11 cellular contexts compared by ENCODE assay signal in the genomic region with DNA sequence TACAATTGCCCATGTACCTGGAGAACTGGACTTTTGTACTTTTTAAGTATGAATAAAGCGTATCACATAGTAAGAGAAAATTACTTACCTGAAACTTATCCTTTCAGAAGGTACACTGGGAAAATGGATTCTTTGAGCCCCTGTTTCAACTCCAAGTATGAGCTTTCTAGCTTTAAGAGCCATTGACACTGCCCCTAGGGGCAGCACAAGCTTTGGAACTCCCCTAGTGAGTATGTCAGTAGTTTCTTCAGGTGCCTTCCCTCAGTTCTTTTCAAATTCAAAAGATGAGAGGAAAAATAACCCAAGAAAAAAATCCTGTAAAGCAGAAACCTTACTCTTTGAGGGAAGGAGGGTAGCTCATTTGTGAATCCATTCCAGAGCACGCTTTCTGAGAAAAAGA.
A peak's percentile ranks its signal among the peaks of the same experiment; 100 is the strongest.
DNase-seq lines count a peak whose midpoint lies in the region; ATAC-seq and TF ChIP-seq lines count a peak whose summit lies in the region.
"Had no signal": no experiment of that assay in that cellular context is flagged by ENCODE, and none has a peak within 500 bp of the region (broad histone marks: within the 10 kb centered on the region; RNA-seq: fewer than 3 reads in every experiment).

No MANE protein-coding gene starts in this region.

- H3K4me1 ChIP-seq in HCT116 (ENCODE audit: control insufficient read depth in 1 of 2, insufficient read depth in 2 of 2, low read length in 2 of 2) (no peaks in the 10 kb centered on the region), stomach (no peaks in the 10 kb centered on the region)
- H3K4me1 ChIP-seq: body of pancreas had no signal

- WGBS in stomach, 5 donors, result 92 to 100% (median 97%) methylated on average over 2 of the region's 2 CpGs

- H3K36me3 Mint-ChIP-seq in Calu3 (ENCODE audit: insufficient read depth, unreplicated experiment), result no peaks in the 10 kb centered on the region

- DNase-seq in Calu3, result peak; percentile 10
- DNase-seq in HCT116 (ENCODE audit: low read depth, low spot score), result peak; percentile 22
- peak; percentile 20 for DNase-seq in SW480 (ENCODE audit: low spot score)
- no peak for DNase-seq in kidney epithelial cell (ENCODE audit: low read depth)
- DNase-seq in stomach, result no peak
- DNase-seq in activated T-cell treated with anti-CD3 and anti-CD28 coated beads, Interleukin-2, amount 50 U/mL, for 48 hours, result no peak

- no peaks in the 10 kb centered on the region for H3K27me3 Mint-ChIP-seq in Calu3 (ENCODE audit: unreplicated experiment)

- CTCF ChIA-PET in Calu3 (lab: Charles Lee) (interaction anchor here (0.9 to 1.4 kb wide), 2 partner anchors 20 to 28 kb away, joined by 3 to 4 read pairs; no protein-coding TSS in a partner anchor), HCT116 (lab: Charles Lee) (interaction anchor here (1.1 to 1.7 kb wide), 3 partner anchors 22 to 129 kb away, joined by 3 read pairs; no protein-coding TSS in a partner anchor)

- peaks cover 8% of the 10 kb centered on the region; the same call in 1 of the 2 replicates for H4K20me1 ChIP-seq in HCT116 (ENCODE audit: insufficient read depth)

- no peaks in the 10 kb centered on the region for H3K9me3 ChIP-seq in HCT116 (ENCODE audit: control insufficient read depth in 1 of 2, insufficient read depth in 1 of 2, low read depth in 1 of 2, low read length in 2 of 2)
- H3K9me3 ChIP-seq in stomach, result no peaks in the 10 kb centered on the region
- H3K9me3 ChIP-seq: body of pancreas, mucosa of descending colon had no signal

- H3K4me3 Mint-ChIP-seq in Calu3 (ENCODE audit: low read depth, unreplicated experiment), result no peak overlapping the region
- H3K4me3 Mint-ChIP-seq: T-helper 1 cell treated with Interleukin-12 subunit alpha and Interleukin-12 subunit beta and Interleukin-4 antibody, amounts not matched to agents 30 μg/mL and 1 μg/mL, for 36 hours had no signal

- H3K27ac Mint-ChIP-seq in Calu3 (ENCODE audit: unreplicated experiment), result no peak overlapping the region
- H3K27ac Mint-ChIP-seq: T-helper 1 cell treated with Interleukin-12 subunit alpha and Interleukin-12 subunit beta and Interleukin-4 antibody, amounts not matched to agents 30 μg/mL and 1 μg/mL, for 36 hours had no signal

- H3K4me3 ChIP-seq in HCT116 (replicated peaks in 1 of 2; ENCODE audit: low read depth in 1 of 2, low read length in 2 of 2) (no peak overlapping the region), kidney epithelial cell (ENCODE audit: low read depth, low read length) (no peak overlapping the region), stomach (no peak overlapping the region)
- H3K4me3 ChIP-seq: body of pancreas, mucosa of descending colon had no signal

- H3K27ac ChIP-seq in HCT116 (ENCODE audit: low read depth, low read length), result no peak overlapping the region
- no peak overlapping the region for H3K27ac ChIP-seq in stomach
- H3K27ac ChIP-seq: body of pancreas had no signal

- BruUV-seq in Calu3 (replicated peaks; lab: Mats Ljungman, UMichigan), result no TSS peak
- BruUV-seq in HCT116 (replicated peaks; lab: Mats Ljungman, UMichigan), result no TSS peak

- intact Hi-C loops in Calu3 (cut with micrococcal nuclease; ENCODE audit: unreplicated experiment), result loop anchor here (10.0 kb wide), 1 partner anchor 118 kb away; no protein-coding TSS in a partner anchor
- intact Hi-C loops in HCT116 (cut with micrococcal nuclease), result loop anchor here (10.0 kb wide), 1 partner anchor 268 kb away; no protein-coding TSS in a partner anchor
- intact Hi-C loops in stomach (cut with DNase I; ENCODE audit: low total_unique reads), result no loop called here

- H3K27me3 ChIP-seq in HCT116 (ENCODE audit: insufficient read depth, low read length) (no peaks in the 10 kb centered on the region), kidney epithelial cell (ENCODE audit: control insufficient read depth, insufficient read depth, low read length) (no peaks in the 10 kb centered on the region), stomach (no peaks in the 10 kb centered on the region)
- H3K27me3 ChIP-seq: body of pancreas had no signal

- no peak overlapping the region for H3K9ac ChIP-seq in HCT116 (ENCODE audit: low read length)

- POLR2A ChIA-PET in HCT116 (lab: Charles Lee), result no interaction called here

- peak; percentile 88 for ATAC-seq in HCT116
- ATAC-seq in HG03378 (IDR thresholded peaks at IDR 0.05; ENCODE audit: unreplicated experiment), result no peak
- ATAC-seq in GM19328 (IDR thresholded peaks at IDR 0.05; ENCODE audit: unreplicated experiment), result no peak
- ATAC-seq: body of pancreas, mucosa of descending colon had no signal

- no peaks in the 10 kb centered on the region for H3K79me2 ChIP-seq in HCT116 (ENCODE audit: insufficient read depth, low read length)

- peak; percentile 46 for TF ChIP-seq RAD21 in HCT116 (IDR thresholded peaks at IDR 0.05; ENCODE audit: low read depth)

- TF ChIP-seq CTCF in Calu3 (IDR thresholded peaks at IDR 0.05; ENCODE audit: unreplicated experiment) (no peak), HCT116 (IDR thresholded peaks at IDR 0.05 in 2 of 3, conservative IDR thresholded peaks at IDR 0.05 in 1 of 3; ENCODE audit: borderline replicate concordance in 1 of 3, insufficient read depth in 1 of 3, low read depth in 2 of 3, low read length in 2 of 3) (peak; percentile 19 to 72 (median 62); a peak in 4 of 6 replicates), kidney epithelial cell (IDR thresholded peaks at IDR 0.05; ENCODE audit: insufficient read depth, low read length, poor library complexity, severe bottlenecking) (peak; percentile 59), stomach (IDR thresholded peaks at IDR 0.05) (no peak)

- RAD21 ChIA-PET in HCT116 (lab: Charles Lee; ENCODE audit: low non-redundant PET in 1 of 2, low total read pairs in 2 of 2, uncharacterized antibody in 2 of 2, unreplicated experiment in 2 of 2), result no interaction called here

- no peak for TF ChIP-seq EP300 in stomach (IDR thresholded peaks at IDR 0.05)

- no peaks in the 10 kb centered on the region for H3K9me3 Mint-ChIP-seq in Calu3 (ENCODE audit: low read depth, unreplicated experiment)
- H3K9me3 Mint-ChIP-seq: T-helper 1 cell treated with Interleukin-12 subunit alpha and Interleukin-12 subunit beta and Interleukin-4 antibody, amounts not matched to agents 30 μg/mL and 1 μg/mL, for 36 hours had no signal

- H2AFZ ChIP-seq in HCT116 (ENCODE audit: low read depth, low read length, poor library complexity, severe bottlenecking), result no peak overlapping the region

- no peak for TF ChIP-seq POLR2A in HCT116 (IDR thresholded peaks at IDR 0.05; ENCODE audit: borderline replicate concordance, extremely low read depth, insufficient read depth, insufficient read length)
- no peak for TF ChIP-seq POLR2A in stomach (IDR thresholded peaks at IDR 0.05)

- no peak overlapping the region for H3K4me2 ChIP-seq in HCT116 (ENCODE audit: low read length)

- H3K9me2 ChIP-seq in HCT116 (ENCODE audit: insufficient read depth), result no peaks in the 10 kb centered on the region

- 0 out of 4 replicates have a peak, but pooled peaks cover 0 to 1% of the 10 kb centered on the region in 2 experiments for H3K36me3 ChIP-seq in HCT116 (ENCODE audit: control insufficient read depth in 1 of 2, insufficient read depth in 2 of 2, low read length in 2 of 2)
- H3K36me3 ChIP-seq in kidney epithelial cell (ENCODE audit: control insufficient read depth, insufficient read depth, low read length), result no peaks in the 10 kb centered on the region
- H3K36me3 ChIP-seq in stomach, result peaks cover 0 to 19% (median 16%) of the 10 kb centered on the region in 4 donors

- H3K4me1 Mint-ChIP-seq in Calu3 (ENCODE audit: low read depth, unreplicated experiment), result no peaks in the 10 kb centered on the region

TF ChIP-seq in HCT116, 20 proteins besides CTCF, POLR2A, EP300 and RAD21:
- TF ChIP-seq, protein P1, sequence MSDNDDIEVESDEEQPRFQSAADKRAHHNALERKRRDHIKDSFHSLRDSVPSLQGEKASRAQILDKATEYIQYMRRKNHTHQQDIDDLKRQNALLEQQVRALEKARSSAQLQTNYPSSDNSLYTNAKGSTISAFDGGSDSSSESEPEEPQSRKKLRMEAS (IDR thresholded peaks at IDR 0.05), result no peak
- TF ChIP-seq, protein P2, sequence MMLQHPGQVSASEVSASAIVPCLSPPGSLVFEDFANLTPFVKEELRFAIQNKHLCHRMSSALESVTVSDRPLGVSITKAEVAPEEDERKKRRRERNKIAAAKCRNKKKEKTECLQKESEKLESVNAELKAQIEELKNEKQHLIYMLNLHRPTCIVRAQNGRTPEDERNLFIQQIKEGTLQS (IDR thresholded peaks at IDR 0.05), result no peak
- TF ChIP-seq POLR2AphosphoS5 (IDR thresholded peaks at IDR 0.05; ENCODE audit: low read depth, low read length) (no peak), FOSL1 (IDR thresholded peaks at IDR 0.05; ENCODE audit: low read depth) (no peak), EGR1 (IDR thresholded peaks at IDR 0.05; ENCODE audit: low read depth) (no peak), EZH2phosphoT487 (IDR thresholded peaks at IDR 0.05; ENCODE audit: borderline replicate concordance) (no peak), YY1 (IDR thresholded peaks at IDR 0.05; ENCODE audit: extremely low read depth, insufficient replicate concordance, low read depth, low read length) (no peak), ELF1 (IDR thresholded peaks at IDR 0.05; ENCODE audit: borderline replicate concordance, low read depth) (no peak), JUND (IDR thresholded peaks at IDR 0.05) (no peak), SRF (IDR thresholded peaks at IDR 0.05; ENCODE audit: low read depth) (no peak), ZNF274 (IDR thresholded peaks at IDR 0.05; ENCODE audit: low read depth, low read length) (no peak), ZFX (IDR thresholded peaks at IDR 0.05) (no peak)
- TF ChIP-seq, protein P3, sequence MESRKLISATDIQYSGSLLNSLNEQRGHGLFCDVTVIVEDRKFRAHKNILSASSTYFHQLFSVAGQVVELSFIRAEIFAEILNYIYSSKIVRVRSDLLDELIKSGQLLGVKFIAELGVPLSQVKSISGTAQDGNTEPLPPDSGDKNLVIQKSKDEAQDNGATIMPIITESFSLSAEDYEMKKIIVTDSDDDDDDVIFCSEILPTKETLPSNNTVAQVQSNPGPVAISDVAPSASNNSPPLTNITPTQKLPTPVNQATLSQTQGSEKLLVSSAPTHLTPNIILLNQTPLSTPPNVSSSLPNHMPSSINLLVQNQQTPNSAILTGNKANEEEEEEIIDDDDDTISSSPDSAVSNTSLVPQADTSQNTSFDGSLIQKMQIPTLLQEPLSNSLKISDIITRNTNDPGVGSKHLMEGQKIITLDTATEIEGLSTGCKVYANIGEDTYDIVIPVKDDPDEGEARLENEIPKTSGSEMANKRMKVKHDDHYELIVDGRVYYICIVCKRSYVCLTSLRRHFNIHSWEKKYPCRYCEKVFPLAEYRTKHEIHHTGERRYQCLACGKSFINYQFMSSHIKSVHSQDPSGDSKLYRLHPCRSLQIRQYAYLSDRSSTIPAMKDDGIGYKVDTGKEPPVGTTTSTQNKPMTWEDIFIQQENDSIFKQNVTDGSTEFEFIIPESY (IDR thresholded peaks at IDR 0.05; ENCODE audit: extremely low read depth, insufficient replicate concordance, low read length), result no peak

Comparison
In these comparisons a context has a peak if more than half of its experiments do, and no peak if none do; other contexts are left out.
1. DNase-seq: peak in Calu3 (single experiment), HCT116 (single experiment) and SW480 (single experiment); none in kidney epithelial cell (single experiment), stomach (single experiment) and activated T-cell treated with anti-CD3 and anti-CD28 coated beads, Interleukin-2, amount 50 U/mL, for 48 hours (0 of 2).
2. CTCF ChIP-seq: peak in HCT116 (3 of 3) and kidney epithelial cell (single experiment); none in Calu3 (single experiment) and stomach (0 of 7).